In genomic region chr3:149421764-149422163, GRCh38 we compare ENCODE assay signal across 1 cellular context.
TF ChIP-seq lines count a peak whose summit lies in the region.

No MANE protein-coding gene starts in this region.

TF ChIP-seq in SK-N-SH, 30 proteins besides CTCF, POLR2A, EP300 and RAD21 (continued from another document):
- TF ChIP-seq, protein P1, sequence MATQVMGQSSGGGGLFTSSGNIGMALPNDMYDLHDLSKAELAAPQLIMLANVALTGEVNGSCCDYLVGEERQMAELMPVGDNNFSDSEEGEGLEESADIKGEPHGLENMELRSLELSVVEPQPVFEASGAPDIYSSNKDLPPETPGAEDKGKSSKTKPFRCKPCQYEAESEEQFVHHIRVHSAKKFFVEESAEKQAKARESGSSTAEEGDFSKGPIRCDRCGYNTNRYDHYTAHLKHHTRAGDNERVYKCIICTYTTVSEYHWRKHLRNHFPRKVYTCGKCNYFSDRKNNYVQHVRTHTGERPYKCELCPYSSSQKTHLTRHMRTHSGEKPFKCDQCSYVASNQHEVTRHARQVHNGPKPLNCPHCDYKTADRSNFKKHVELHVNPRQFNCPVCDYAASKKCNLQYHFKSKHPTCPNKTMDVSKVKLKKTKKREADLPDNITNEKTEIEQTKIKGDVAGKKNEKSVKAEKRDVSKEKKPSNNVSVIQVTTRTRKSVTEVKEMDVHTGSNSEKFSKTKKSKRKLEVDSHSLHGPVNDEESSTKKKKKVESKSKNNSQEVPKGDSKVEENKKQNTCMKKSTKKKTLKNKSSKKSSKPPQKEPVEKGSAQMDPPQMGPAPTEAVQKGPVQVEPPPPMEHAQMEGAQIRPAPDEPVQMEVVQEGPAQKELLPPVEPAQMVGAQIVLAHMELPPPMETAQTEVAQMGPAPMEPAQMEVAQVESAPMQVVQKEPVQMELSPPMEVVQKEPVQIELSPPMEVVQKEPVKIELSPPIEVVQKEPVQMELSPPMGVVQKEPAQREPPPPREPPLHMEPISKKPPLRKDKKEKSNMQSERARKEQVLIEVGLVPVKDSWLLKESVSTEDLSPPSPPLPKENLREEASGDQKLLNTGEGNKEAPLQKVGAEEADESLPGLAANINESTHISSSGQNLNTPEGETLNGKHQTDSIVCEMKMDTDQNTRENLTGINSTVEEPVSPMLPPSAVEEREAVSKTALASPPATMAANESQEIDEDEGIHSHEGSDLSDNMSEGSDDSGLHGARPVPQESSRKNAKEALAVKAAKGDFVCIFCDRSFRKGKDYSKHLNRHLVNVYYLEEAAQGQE (IDR thresholded peaks at IDR 0.05; ENCODE audit: low read depth, low read length), result peak; percentile 65; the same call in 1 of the 2 replicates
TF ChIP-seq in SK-N-SH: peak in this region for 1.
